In the genomic region with DNA sequence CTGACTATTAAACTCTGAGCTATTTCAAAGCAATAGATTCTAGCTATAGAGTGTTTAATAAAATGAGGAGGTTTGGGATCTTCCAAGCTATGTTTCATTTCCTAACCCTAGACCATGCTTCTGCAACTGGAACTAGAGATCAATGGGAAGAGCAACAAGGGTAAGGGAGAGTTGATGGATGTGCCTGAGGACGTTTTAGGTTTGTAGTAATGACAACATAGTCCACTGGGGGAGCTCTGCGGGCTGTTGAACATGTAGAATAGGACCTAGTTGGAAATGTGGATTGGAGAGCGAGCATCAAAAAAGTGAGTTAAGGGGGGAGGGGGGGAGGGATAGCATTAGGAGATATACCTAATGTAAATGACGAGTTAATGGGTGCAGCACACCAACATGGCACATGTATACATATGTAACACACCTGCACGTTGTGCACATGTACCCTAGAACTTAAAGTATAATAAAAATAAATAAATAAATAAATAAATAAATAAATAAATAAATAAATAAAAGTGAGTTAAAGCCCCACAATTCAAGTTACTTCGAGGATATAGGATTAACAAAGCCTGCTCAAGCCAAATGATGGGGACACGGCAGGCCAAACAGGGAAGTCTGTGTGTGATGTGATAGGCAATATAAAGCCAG, we compare ENCODE assay signal across 8 cellular contexts.
DNase-seq lines count a peak whose midpoint lies in the region; ATAC-seq, FAIRE-seq and TF ChIP-seq lines count a peak whose summit lies in the region.
"Not testable (repeated sequence)": the region's sequence is repeated elsewhere in the genome, so short reads cannot be mapped to it uniquely, and the experiment has no call there.

No MANE protein-coding gene starts in this region.

- not testable (repeated sequence) for H3K4me3 ChIP-seq in BJ (ENCODE audit: low read depth, low read length); bronchial epithelial cell (ENCODE audit: low read depth, low read length); psoas muscle

- not testable (repeated sequence) for H3K9me3 ChIP-seq in T-helper 17 cell (ENCODE audit: control insufficient read depth, low read length, poor library complexity, severe bottlenecking); psoas muscle

- not testable (repeated sequence) for H3K27ac ChIP-seq in psoas muscle

- H3K36me3 Mint-ChIP-seq in T-helper 17 cell (ENCODE audit: low read depth): not testable (repeated sequence)

- not testable (repeated sequence) for DNase-seq in BJ (ENCODE audit: low read depth); T-helper 17 cell; psoas muscle
- DNase-seq in HUDEP-2 (lab: John Stamatoyannopoulos, UW; ENCODE audit: unreplicated experiment in 76 of 76) (peak in 43 of 76 experiments; percentile 3 to 61 (median 24)), NCI-H460 (ENCODE audit: extremely low read depth, low read depth) (peak; percentile 52), bronchial epithelial cell (ENCODE audit: low read depth) (peak; percentile 63), iPS DF 19.7 (ENCODE audit: low read depth, low spot score) (peak; percentile 73)

- H3K4me1 Mint-ChIP-seq in T-helper 17 cell: not testable (repeated sequence)

- not testable (repeated sequence) for H3K27ac Mint-ChIP-seq in T-helper 17 cell

- ATAC-seq in GM18909 (IDR thresholded peaks at IDR 0.05; ENCODE audit: poor library complexity, unreplicated experiment) (peak; percentile 51), T-helper 17 cell (peak; percentile 57), psoas muscle (peak; percentile 62 to 85 (median 80))

- H3K27me3 ChIP-seq in BJ (ENCODE audit: control insufficient read depth, insufficient read depth, low read length): peaks cover 21% of the 10 kb centered on the region
- H3K27me3 ChIP-seq in bronchial epithelial cell (ENCODE audit: control insufficient read depth, insufficient read depth, low read length); psoas muscle (ENCODE audit: insufficient read depth in 3 of 3, low read length in 2 of 3): not testable (repeated sequence)

- TF ChIP-seq CTCF in BJ (IDR thresholded peaks at IDR 0.05; ENCODE audit: insufficient read depth, low read depth, low read length) (peak; percentile 56), bronchial epithelial cell (IDR thresholded peaks at IDR 0.05; ENCODE audit: insufficient read depth, low read length, severe bottlenecking) (peak; percentile 63), psoas muscle (IDR thresholded peaks at IDR 0.05) (peak; percentile 45)

- CTCF ChIA-PET in BJ (lab: Yijun Ruan, JAX): interaction anchor here (0.6 to 1.7 kb wide), 6 partner anchors 10 to 189 kb away, joined by 3 to 5 read pairs (median 4); no protein-coding TSS in a partner anchor

- H3K4me3 Mint-ChIP-seq in T-helper 17 cell: not testable (repeated sequence)

- H3K27me3 Mint-ChIP-seq in T-helper 17 cell: peaks cover 73% of the 10 kb centered on the region

- POLR2A ChIA-PET in BJ (lab: Charles Lee): not testable (repeated sequence)

- H3K4me1 ChIP-seq in psoas muscle: not testable (repeated sequence)

- intact Hi-C loops in psoas muscle (cut with DNase I): not testable (repeated sequence)

- not testable (repeated sequence) for FAIRE-seq in bronchial epithelial cell (lab: Jason Lieb, UNC)

- not testable (repeated sequence) for H3K36me3 ChIP-seq in BJ (ENCODE audit: control insufficient read depth, insufficient read depth, low read length); bronchial epithelial cell (ENCODE audit: control insufficient read depth, insufficient read depth, low read length); psoas muscle (ENCODE audit: insufficient read depth in 1 of 2, low read depth in 1 of 2)

- 56 to 63% (median 60%) methylated on average over 7 of the region's 7 CpGs for WGBS in psoas muscle, 3 donors
